In genomic region chr1:195047778-195048177, GRCh38 we compare ENCODE assay signal across 7 cellular contexts.
"Had no signal": no experiment of that assay in that cellular context is flagged by ENCODE, and none has a peak within 500 bp of the region (broad histone marks: within the 10 kb centered on the region; RNA-seq: fewer than 3 reads in every experiment).

No MANE protein-coding gene starts in this region.

- FAIRE-seq: GM12878, GM12891, GM12892, GM18507, GM19239 had no signal

- ATAC-seq: GM12878 had no signal

- H3K4me3 ChIP-seq: GM12878 had no signal

- DNase-seq: GDM1, GF-D8 had no signal
